Comparison of ENCODE assay signal across 9 cellular contexts in genomic region chr7:151875862-151876111, GRCh38. TPM values are rescaled to one million over a fixed set of nuclear protein-coding genes. Genes with fewer than 3 reads are reported as not detected.
A peak's percentile ranks its signal among the peaks of the same experiment; 100 is the strongest.
DNase-seq lines count a peak whose midpoint lies in the region; ATAC-seq, FAIRE-seq and TF ChIP-seq lines count a peak whose summit lies in the region.
"Had no signal": no experiment of that assay in that cellular context is flagged by ENCODE, and none has a peak within 500 bp of the region (broad histone marks: within the 10 kb centered on the region; RNA-seq: fewer than 3 reads in every experiment).

No MANE protein-coding gene starts in this region.

- H3K4me1 ChIP-seq in HepG2 (ENCODE audit: insufficient read depth, low read length) (peaks cover 23% of the 10 kb centered on the region), transverse colon (peaks cover 10 to 21% (median 15%) of the 10 kb centered on the region in 4 donors), Karpas-422 (ENCODE audit: low read length) (no peaks in the 10 kb centered on the region)

- no peak for DNase-seq in stimulated activated naive CD8-positive, alpha-beta T cell treated with anti-CD3 and anti-CD28 coated beads, Interleukin-15, Interleukin-2, amounts not matched to agents 100 U/mL and 50 U/mL, for 24 hours
- DNase-seq in MCF 10A (ENCODE audit: unreplicated experiment): peak; percentile 68
- DNase-seq in HepG2 (ENCODE audit: low spot score): no peak
- no peak for DNase-seq in transverse colon
- no peak for DNase-seq in Karpas-422
- no peak for DNase-seq in KBM-7

- no peaks in the 10 kb centered on the region for H4K20me1 ChIP-seq in HepG2 (ENCODE audit: insufficient read depth, low read length)
- H4K20me1 ChIP-seq in Karpas-422 (ENCODE audit: insufficient read depth, low read depth, low read length): no peaks in the 10 kb centered on the region

- H3K9me2 ChIP-seq in Karpas-422 (replicated peaks; ENCODE audit: insufficient read depth, low read length): no peaks in the 10 kb centered on the region

- BruUV-seq in MCF 10A (replicated peaks; lab: Mats Ljungman, UMichigan) (no TSS peak), HepG2 (replicated peaks; lab: Mats Ljungman, UMichigan) (no TSS peak)

- no peak overlapping the region for H2AFZ ChIP-seq in HepG2 (ENCODE audit: low read length)
- no peak overlapping the region for H2AFZ ChIP-seq in Karpas-422 (ENCODE audit: low read length)

- H3K4me2 ChIP-seq in HepG2 (ENCODE audit: low read depth, low read length) (peak overlapping the region; percentile 88), Karpas-422 (ENCODE audit: low read depth, low read length, poor library complexity, severe bottlenecking) (no peak overlapping the region)

- in situ Hi-C loops in HepG2 (cut with HindIII; ENCODE audit: extremely low pct_ligation_motif_present, low pct_unique_long_range_greater_than_20kb): no loop called here
- in situ Hi-C loops in transverse colon (cut with MboI; ENCODE audit: low pct_ligation_motif_present in 1 of 4, low pct_unique_long_range_greater_than_20kb in 1 of 4, low sequenced_read_pairs in 3 of 4): no loop called here
- in situ Hi-C loops in KBM-7 (cut with MboI; ENCODE audit: low pct_unique_long_range_greater_than_20kb, low sequenced_read_pairs): no loop called here

- TF ChIP-seq POLR2A in HepG2 (IDR thresholded peaks at IDR 0.05; ENCODE audit: insufficient read depth in 1 of 2, low read depth in 2 of 2, low read length in 2 of 2) (no peak), transverse colon (IDR thresholded peaks at IDR 0.05) (peak; percentile 10)

- no peaks in the 10 kb centered on the region for H3K36me3 Mint-ChIP-seq in stimulated activated naive CD8-positive, alpha-beta T cell treated with anti-CD3 and anti-CD28 coated beads, Interleukin-15, Interleukin-2, amounts not matched to agents 100 ng/mL and 50 ng/mL, for 24 hours (ENCODE audit: low read depth)
- H3K36me3 Mint-ChIP-seq in MCF 10A (ENCODE audit: insufficient read depth, unreplicated experiment): peaks cover 5% of the 10 kb centered on the region

- no peaks in the 10 kb centered on the region for H3K9me3 Mint-ChIP-seq in stimulated activated naive CD8-positive, alpha-beta T cell treated with anti-CD3 and anti-CD28 coated beads, Interleukin-15, Interleukin-2, amounts not matched to agents 100 ng/mL and 50 ng/mL, for 24 hours
- no peaks in the 10 kb centered on the region for H3K9me3 Mint-ChIP-seq in MCF 10A (ENCODE audit: unreplicated experiment)

- H3K27ac ChIP-seq in HepG2 (ENCODE audit: extremely low read length, insufficient read depth, low read length) (no peak overlapping the region), transverse colon (peak overlapping the region; percentile 94 to 98 (median 96)), Karpas-422 (ENCODE audit: low read length) (no peak overlapping the region)

- no peak for TF ChIP-seq RAD21 in HepG2 (CRISPR knock-in tag; IDR thresholded peaks at IDR 0.05)

- H3K9ac ChIP-seq in HepG2 (ENCODE audit: insufficient read depth, low read depth, low read length): no peak overlapping the region
- H3K9ac ChIP-seq in Karpas-422 (ENCODE audit: low read length): no peak overlapping the region

- H3K36me3 ChIP-seq in HepG2 (replicated peaks in 1 of 2; ENCODE audit: control insufficient read depth in 1 of 2, insufficient read depth in 2 of 2, low read length in 2 of 2) (no peaks in the 10 kb centered on the region), transverse colon (no peaks in the 10 kb centered on the region), Karpas-422 (ENCODE audit: insufficient read depth, low read length) (no peaks in the 10 kb centered on the region)

- H3K4me1 Mint-ChIP-seq in stimulated activated naive CD8-positive, alpha-beta T cell treated with anti-CD3 and anti-CD28 coated beads, Interleukin-15, Interleukin-2, amounts not matched to agents 100 ng/mL and 50 ng/mL, for 24 hours (ENCODE audit: low read depth): peaks cover 25% of the 10 kb centered on the region
- no peaks in the 10 kb centered on the region for H3K4me1 Mint-ChIP-seq in MCF 10A (ENCODE audit: insufficient read depth, unreplicated experiment)

- H3K27me3 Mint-ChIP-seq in stimulated activated naive CD8-positive, alpha-beta T cell treated with anti-CD3 and anti-CD28 coated beads, Interleukin-15, Interleukin-2, amounts not matched to agents 100 ng/mL and 50 ng/mL, for 24 hours: no peaks in the 10 kb centered on the region
- H3K27me3 Mint-ChIP-seq in MCF 10A (ENCODE audit: insufficient read depth, unreplicated experiment): no peaks in the 10 kb centered on the region

- H3K9me3 ChIP-seq in HepG2 (ENCODE audit: low read length): no peaks in the 10 kb centered on the region
- H3K9me3 ChIP-seq in transverse colon: no peaks in the 10 kb centered on the region
- no peaks in the 10 kb centered on the region for H3K9me3 ChIP-seq in Karpas-422 (ENCODE audit: low read length)

- no peak for ATAC-seq in stimulated activated naive CD8-positive, alpha-beta T cell treated with anti-CD3 and anti-CD28 coated beads, Interleukin-15, Interleukin-2, amounts not matched to agents 100 U/mL and 50 U/mL, for 24 hours
- ATAC-seq in HepG2: no peak
- no peak for ATAC-seq in GM18502 (IDR thresholded peaks at IDR 0.05; ENCODE audit: poor library complexity, unreplicated experiment)

- 0% methylated on average over 2 of the region's 15 CpGs for WGBS in HepG2 (ENCODE audit: low lambda C conversion rate)
- WGBS in transverse colon (ENCODE audit: low coverage in 1 of 2), 2 donors: 0% methylated on average over 4 of the region's 15 CpGs; no CpG with 5 or more reads in 1 of the 2 donors

- H3K27ac Mint-ChIP-seq in stimulated activated naive CD8-positive, alpha-beta T cell treated with anti-CD3 and anti-CD28 coated beads, Interleukin-15, Interleukin-2, amounts not matched to agents 100 ng/mL and 50 ng/mL, for 24 hours: peak overlapping the region; percentile 72
- no peak overlapping the region for H3K27ac Mint-ChIP-seq in MCF 10A (ENCODE audit: low read depth, unreplicated experiment)

- TF ChIP-seq EP300 in HepG2 (IDR thresholded peaks at IDR 0.05; ENCODE audit: low read depth in 2 of 2, low read length in 2 of 2) (no peak), HepG2 (CRISPR knock-in tag; IDR thresholded peaks at IDR 0.05; ENCODE audit: borderline replicate concordance) (no peak), transverse colon (IDR thresholded peaks at IDR 0.05; ENCODE audit: low read depth) (no peak)

- H3K79me2 ChIP-seq in HepG2 (ENCODE audit: insufficient read depth, low read length) (no peaks in the 10 kb centered on the region), Karpas-422 (ENCODE audit: low read length) (no peaks in the 10 kb centered on the region)

- H3K4me3 ChIP-seq in HepG2 (replicated peaks in 1 of 3; ENCODE audit: insufficient read depth in 1 of 3, low read depth in 2 of 3, low read length in 3 of 3) (peak overlapping the region; percentile 55 to 71 (median 61); a peak in 5 of 6 replicates), transverse colon (peak overlapping the region; percentile 42 to 92 (median 92)), Karpas-422 (ENCODE audit: low read length) (no peak overlapping the region)

- peak overlapping the region; percentile 92 for H3K4me3 Mint-ChIP-seq in stimulated activated naive CD8-positive, alpha-beta T cell treated with anti-CD3 and anti-CD28 coated beads, Interleukin-15, Interleukin-2, amounts not matched to agents 100 ng/mL and 50 ng/mL, for 24 hours
- H3K4me3 Mint-ChIP-seq in MCF 10A (ENCODE audit: unreplicated experiment): peak overlapping the region; percentile 88

- CTCF ChIA-PET in MCF 10A (lab: Yijun Ruan, JAX): interaction anchor here (0.6 to 2.1 kb wide), 5 partner anchors 10 to 91 kb away, joined by 3 to 17 read pairs (median 3); no protein-coding TSS in a partner anchor
- CTCF ChIA-PET in HepG2 (lab: Yijun Ruan, JAX; ENCODE audit: low intra/inter-chr PET ratio, low total read pairs): no interaction called here

- no peak for FAIRE-seq in HepG2 (lab: Jason Lieb, UNC)
- FAIRE-seq: endometrium had no signal

- H3K27me3 ChIP-seq in HepG2 (ENCODE audit: control insufficient read depth in 1 of 2, insufficient read depth in 2 of 2, low read length in 2 of 2) (peaks cover 0 to 36% of the 10 kb centered on the region in 2 experiments), transverse colon (no peaks in the 10 kb centered on the region), Karpas-422 (ENCODE audit: low read length) (no peaks in the 10 kb centered on the region)

- intact Hi-C loops in MCF 10A (cut with micrococcal nuclease): loop anchor here (2.0 to 10.0 kb wide), 4 partner anchors 57 to 269 kb away; partner anchors contain the start of gene GALNT11
- intact Hi-C loops in HepG2 (cut with micrococcal nuclease; ENCODE audit: unreplicated experiment): no loop called here
- intact Hi-C loops in transverse colon (cut with DNase I; ENCODE audit: low total_unique reads): no loop called here

- POLR2A ChIA-PET in MCF 10A (lab: Yijun Ruan, JAX) (interaction anchor here (0.7 to 2.7 kb wide), 3 partner anchors 48 to 415 kb away, joined by 3 to 22 read pairs (median 20); no protein-coding TSS in a partner anchor), HepG2 (lab: Yijun Ruan, JAX) (no interaction called here)

- TF ChIP-seq CTCF in MCF 10A (IDR thresholded peaks at IDR 0.05; ENCODE audit: unreplicated experiment) (no peak), HepG2 (CRISPR knock-in tag; IDR thresholded peaks at IDR 0.05) (no peak), transverse colon (IDR thresholded peaks at IDR 0.05) (no peak)

RNA-seq across cellular contexts. Expression of gene PRKAG2, which starts 1.1 kb away (rescaled TPM):
- total RNA-seq in MCF 10A (2022) (62.5 and 73.9 TPM in 2 replicates), HepG2 (2016; rRNA removed; fragmentation: Illumina TruSeq; extraction: Trizol) (1.1 and 1.3 TPM in 2 replicates), transverse colon (10 to 100 TPM; 25.1 to 57.8 (median 46.7) TPM)
- 1.3 and 1.8 TPM in 2 replicates for total RNA-seq in HepG2 (2016; cell fraction: cytosol; rRNA removed; fragmentation: Illumina TruSeq; extraction: Trizol; ENCODE audit: low read depth)
- total RNA-seq in HepG2 (2016; cell fraction: insoluble cytoplasmic fraction; rRNA removed; fragmentation: Illumina TruSeq; extraction: Trizol): 1.2 and 1.3 TPM in 2 replicates
- total RNA-seq in HepG2 (2016; cell fraction: membrane; rRNA removed; fragmentation: Illumina TruSeq; extraction: Trizol): 2.2 and 2.3 TPM in 2 replicates
- total RNA-seq in HepG2 (2016; cell fraction: nucleus; rRNA removed; fragmentation: Illumina TruSeq; extraction: Trizol): 0.78 TPM in 2 replicates
- 0.85 and 0.90 TPM in 2 replicates for polyA plus RNA-seq in HepG2 (2011; rRNA removed)
- 0.47 and 0.62 TPM in 2 replicates for polyA plus RNA-seq in HepG2 (2011; cell fraction: cytosol; rRNA removed)
- polyA plus RNA-seq in HepG2 (2011; cell fraction: nucleus; rRNA removed): 0.83 and 1.2 TPM in 2 replicates
- polyA plus RNA-seq in HepG2 (2012): 0.30 and 0.45 TPM in 2 replicates
- 2.1 and 2.9 TPM in 2 replicates for polyA plus RNA-seq in HepG2 (2016; cell fraction: cytosol; fragmentation: Illumina TruSeq; extraction: Trizol; ENCODE audit: low read depth)
- 1.7 and 2.3 TPM in 2 replicates for polyA plus RNA-seq in HepG2 (2016; cell fraction: insoluble cytoplasmic fraction; fragmentation: Illumina TruSeq; extraction: Trizol; ENCODE audit: low read depth)
- 3.3 and 3.5 TPM in 2 replicates for polyA plus RNA-seq in HepG2 (2016; cell fraction: membrane; fragmentation: Illumina TruSeq; extraction: Trizol; ENCODE audit: low read depth)
- 2.0 and 3.4 TPM in 2 replicates for polyA plus RNA-seq in HepG2 (2016; cell fraction: nucleus; fragmentation: Illumina TruSeq; extraction: Trizol; ENCODE audit: insufficient read depth, low read depth)
- 0.20 and 0.87 TPM in 2 replicates for polyA minus RNA-seq in HepG2 (2011; rRNA and poly(A)+ RNA removed; ENCODE audit: low replicate concordance)
- polyA minus RNA-seq in HepG2 (2011; cell fraction: cytosol; rRNA and poly(A)+ RNA removed): not detected in 2 replicates
- polyA minus RNA-seq in HepG2 (2011; cell fraction: nucleus; rRNA and poly(A)+ RNA removed): 0.75 and 0.77 TPM in 2 replicates
- 4.4 and 6.3 TPM in 2 replicates for total RNA-seq in Karpas-422 (2014; rRNA removed; shearing (Covaris generic); ENCODE audit: low replicate concordance)

Comparison
In these comparisons a context has a peak if more than half of its experiments do, and no peak if none do; other contexts are left out.
1. H3K27ac ChIP-seq: peak in transverse colon (4 of 4); none in HepG2 (single experiment) and Karpas-422 (single experiment).